ENCODE assay signal across 14 cellular contexts in the genomic region with DNA sequence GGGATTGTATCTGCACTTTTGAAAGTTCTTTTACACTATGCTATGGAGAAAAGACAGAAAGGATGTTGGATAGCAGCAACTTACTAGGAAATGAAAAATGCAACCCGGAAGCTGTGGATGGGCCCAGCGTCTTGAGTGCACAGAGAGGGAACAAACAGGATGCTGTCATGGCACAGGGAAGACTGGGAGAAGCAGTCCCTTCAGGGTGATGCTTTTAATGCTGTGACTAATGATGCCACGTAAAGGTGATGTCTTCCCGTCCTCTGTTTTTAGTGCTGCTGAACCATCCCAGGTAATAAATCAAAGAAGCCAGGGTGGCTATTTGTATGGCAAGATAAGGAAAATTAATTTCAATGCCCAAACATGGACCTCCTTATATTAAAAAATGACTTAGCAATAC.
"Had no signal": no experiment of that assay in that cellular context is flagged by ENCODE, and none has a peak within 500 bp of the region (broad histone marks: within the 10 kb centered on the region; RNA-seq: fewer than 3 reads in every experiment).

No MANE protein-coding gene starts in this region.

- H3K9me3 Mint-ChIP-seq: activated naive CD8-positive, alpha-beta T cell treated with anti-CD3 and anti-CD28 coated beads, Interleukin-2, amount 10 ng/mL, durations not matched to agents 7 days and 5 days had no signal

- ATAC-seq: activated CD4-positive, CD25-positive, alpha-beta regulatory T cell treated with anti-CD3 and anti-CD28 coated beads, Interleukin-2, amount 50 U/mL, for 24 hours; body of pancreas; psoas muscle had no signal

- H3K9me3 ChIP-seq: body of pancreas, psoas muscle, thoracic aorta had no signal

- H3K4me3 ChIP-seq: body of pancreas, hepatocyte, psoas muscle, skin epidermis, thoracic aorta had no signal

- H3K27ac Mint-ChIP-seq: activated CD4-positive, alpha-beta T cell treated with anti-CD3 and anti-CD28 coated beads, Interleukin-2, amount 10 ng/mL, durations not matched to agents 7 days and 5 days; activated naive CD8-positive, alpha-beta T cell treated with anti-CD3 and anti-CD28 coated beads, Interleukin-2, amount 10 ng/mL, durations not matched to agents 7 days and 5 days had no signal

- H3K27ac ChIP-seq: body of pancreas, hepatocyte, psoas muscle, skin epidermis, thoracic aorta had no signal

- H3K27me3 ChIP-seq: body of pancreas, hepatocyte had no signal

- DNase-seq: activated CD4-positive, alpha-beta T cell treated with anti-CD3 and anti-CD28 coated beads, Interleukin-2, amount 10 ng/mL, durations not matched to agents 7 days and 5 days; activated CD8-positive, alpha-beta memory T cell treated with anti-CD3 and anti-CD28 coated beads for 24 hours; activated CD8-positive, alpha-beta memory T cell treated with anti-CD3 and anti-CD28 coated beads, Interleukin-2, amount 50 U/mL, for 48 hours; activated gamma-delta T cell; activated naive CD8-positive, alpha-beta T cell treated with anti-CD3 and anti-CD28 coated beads, Interleukin-2, amount 10 ng/mL, durations not matched to agents 7 days and 5 days; body of pancreas; caudate nucleus; left cardiac atrium; mesendoderm; psoas muscle had no signal

- H3K36me3 ChIP-seq: thoracic aorta had no signal

- H3K27me3 Mint-ChIP-seq: activated CD4-positive, alpha-beta T cell treated with anti-CD3 and anti-CD28 coated beads, Interleukin-2, amount 10 ng/mL, durations not matched to agents 7 days and 5 days; activated naive CD8-positive, alpha-beta T cell treated with anti-CD3 and anti-CD28 coated beads, Interleukin-2, amount 10 ng/mL, durations not matched to agents 7 days and 5 days had no signal

- H3K4me3 Mint-ChIP-seq: activated CD4-positive, alpha-beta T cell treated with anti-CD3 and anti-CD28 coated beads, Interleukin-2, amount 10 ng/mL, durations not matched to agents 7 days and 5 days; activated naive CD8-positive, alpha-beta T cell treated with anti-CD3 and anti-CD28 coated beads, Interleukin-2, amount 10 ng/mL, durations not matched to agents 7 days and 5 days had no signal
